In genomic region chr19:12365094-12365371, GRCh38 we compare ENCODE assay signal across 8 cellular contexts. TPM values are rescaled to one million over a fixed set of nuclear protein-coding genes. Genes with fewer than 3 reads are reported as not detected.
DNase-seq lines count a peak whose midpoint lies in the region; ATAC-seq, FAIRE-seq and TF ChIP-seq lines count a peak whose summit lies in the region.

No MANE protein-coding gene starts in this region.

- no peaks in the 10 kb centered on the region for H3K79me2 ChIP-seq in H1 (ENCODE audit: control insufficient read depth in 1 of 2, insufficient read depth in 2 of 2, low read length in 2 of 2)

- peak overlapping the region; percentile 62 to 85 (median 84); a peak in 6 of 7 replicates for H3K9ac ChIP-seq in H1 (replicated peaks in 1 of 4; ENCODE audit: extremely low read depth in 1 of 4, low read depth in 3 of 4, low read length in 3 of 4)

- no peak overlapping the region; the same call in 1 of the 2 replicates for H2BK12ac ChIP-seq in H1 (ENCODE audit: low read depth, low read length)

- H3K36me3 ChIP-seq in Peyer's patch = no peaks in the 10 kb centered on the region
- no peaks in the 10 kb centered on the region for H3K36me3 ChIP-seq in H1 (ENCODE audit: control insufficient read depth in 2 of 4, insufficient read depth in 4 of 4, low read length in 3 of 4)
- H3K36me3 ChIP-seq in mucosa of descending colon (ENCODE audit: low read depth) = no peaks in the 10 kb centered on the region
- no peaks in the 10 kb centered on the region for H3K36me3 ChIP-seq in vagina

- WGBS in H1 (ENCODE audit: extremely low coverage in 1 of 2, insufficient coverage in 1 of 2, insufficient read length in 1 of 2, insufficient replicate concordance in 2 of 2, low coverage in 1 of 2, low lambda C conversion rate in 2 of 2, missing lambda C conversion rate in 1 of 2), 2 experiments = 3% methylated on average over 19 of the region's 19 CpGs; no CpG with 5 or more reads in 1 of the 2 experiments

- no peak overlapping the region for H4K5ac ChIP-seq in H1 (ENCODE audit: insufficient read length, low read depth, low read length)

- H4K91ac ChIP-seq in H1 (replicated peaks; ENCODE audit: insufficient read length, low read length) = no peak overlapping the region

- no peak overlapping the region for H2BK15ac ChIP-seq in H1 (ENCODE audit: low read length)

- no peaks in the 10 kb centered on the region for H4K20me1 ChIP-seq in H1 (replicated peaks in 1 of 2; ENCODE audit: control insufficient read depth in 1 of 2, insufficient read depth in 2 of 2, low read length in 2 of 2)

- no peak overlapping the region for H2BK5ac ChIP-seq in H1 (ENCODE audit: low read depth, low read length)

- H2BK120ac ChIP-seq in H1 (replicated peaks; ENCODE audit: low read depth, low read length) = no peak overlapping the region

- no peak overlapping the region for H3K4ac ChIP-seq in H1 (replicated peaks; ENCODE audit: insufficient read length, low read depth, low read length)

- peak overlapping the region; percentile 72 to 83 (median 78) for H3K27ac ChIP-seq in Peyer's patch
- H3K27ac ChIP-seq in H1 (ENCODE audit: low read depth, low read length) = peak overlapping the region; percentile 42; the same call in 1 of the 2 replicates
- peak overlapping the region; percentile 83 for H3K27ac ChIP-seq in vagina

- TF ChIP-seq EP300 in H1 (IDR thresholded peaks at IDR 0.05; ENCODE audit: borderline replicate concordance in 1 of 2, low read depth in 2 of 2, low read length in 2 of 2) = no peak

- TF ChIP-seq POLR2A in Peyer's patch (IDR thresholded peaks at IDR 0.05) (no peak), H1 (IDR thresholded peaks at IDR 0.05; ENCODE audit: control extremely low read depth in 1 of 2, low read depth in 2 of 2, low read length in 2 of 2) (no peak), vagina (IDR thresholded peaks at IDR 0.05) (no peak)

- DNase-seq in A172 (ENCODE audit: low spot score) (peak; percentile 8), Peyer's patch (no peak), H1 (ENCODE audit: low read depth in 1 of 2, low spot score in 2 of 2) (no peak), mucosa of descending colon (peak in 1 of 3 donors; percentile 25), vagina (ENCODE audit: extremely low spot score in 2 of 2) (no peak), hippocampal formation (lab: John Stamatoyannopoulos, UW) (no peak), inferior parietal cortex (ENCODE audit: extremely low spot score) (no peak)

- H2AFZ ChIP-seq in H1 (ENCODE audit: low read length) = peak overlapping the region; percentile 68; the same call in 1 of the 2 replicates

- H3K4me3 ChIP-seq in Peyer's patch (peak overlapping the region; percentile 82 to 91 (median 87)), H1 (ENCODE audit: extremely low read depth in 1 of 4, insufficient read depth in 2 of 4, low read depth in 3 of 4, low read length in 4 of 4) (peak overlapping the region; percentile 61 to 83 (median 80)), mucosa of descending colon (peak overlapping the region; percentile 52), vagina (peak overlapping the region; percentile 72 to 83)

- H3K23ac ChIP-seq in H1 (ENCODE audit: insufficient read length) = no peak overlapping the region

- H3K27me3 ChIP-seq in Peyer's patch = no peaks in the 10 kb centered on the region
- H3K27me3 ChIP-seq in H1 (replicated peaks in 1 of 4; ENCODE audit: control insufficient read depth in 3 of 4, extremely low read depth in 1 of 4, insufficient read depth in 3 of 4, low read length in 3 of 4) = peaks cover 0 to 8% (median 6%) of the 10 kb centered on the region in 4 experiments; a peak in 5 of 7 replicates
- no peaks in the 10 kb centered on the region for H3K27me3 ChIP-seq in vagina

- no peak overlapping the region for H3K56ac ChIP-seq in H1 (replicated peaks; ENCODE audit: insufficient read length, low read depth, low read length)

- no peak overlapping the region; the same call in 1 of the 2 replicates for H3K18ac ChIP-seq in H1 (ENCODE audit: extremely low read depth, low read length)

- H3K4me2 ChIP-seq in H1 (ENCODE audit: insufficient read depth in 1 of 2, low read depth in 2 of 2, low read length in 2 of 2) = peak overlapping the region; percentile 56 to 80

- no peak for TF ChIP-seq RAD21 in H1 (IDR thresholded peaks at IDR 0.05 in 1 of 2, conservative IDR thresholded peaks at IDR 0.05 in 1 of 2; ENCODE audit: low read depth in 2 of 2, low read length in 2 of 2)

- H3K9me3 ChIP-seq in Peyer's patch = no peaks in the 10 kb centered on the region
- H3K9me3 ChIP-seq in H1 (ENCODE audit: insufficient read depth in 2 of 2, low read depth in 1 of 2, low read length in 1 of 2) = peaks cover 4 to 19% of the 10 kb centered on the region in 2 experiments
- H3K9me3 ChIP-seq in mucosa of descending colon = no peaks in the 10 kb centered on the region
- H3K9me3 ChIP-seq in vagina = no peaks in the 10 kb centered on the region

- peak; percentile 40 for ATAC-seq in GM19452 (IDR thresholded peaks at IDR 0.05; ENCODE audit: unreplicated experiment)
- ATAC-seq in mucosa of descending colon = peak; percentile 63

- H3K14ac ChIP-seq in H1 (ENCODE audit: insufficient read length) = no peak overlapping the region

- no peak overlapping the region for H2BK20ac ChIP-seq in H1 (ENCODE audit: low read length)

- H2AK5ac ChIP-seq in H1 (ENCODE audit: low read depth, low read length) = no peak overlapping the region

- CTCF ChIA-PET in H1 (lab: Charles Lee; ENCODE audit: partially characterized antibody) = interaction anchor here (0.6 to 1.8 kb wide), 13 partner anchors 9 to 401 kb away, joined by 3 to 9 read pairs (median 3); partner anchors contain the start of genes ZNF563 and ZNF799

- H3K4me1 ChIP-seq in Peyer's patch = peaks cover 0 to 14% (median 4%) of the 10 kb centered on the region in 4 donors
- H3K4me1 ChIP-seq in H1 (replicated peaks in 1 of 4; ENCODE audit: control insufficient read depth in 3 of 4, insufficient read depth in 4 of 4, low read length in 3 of 4) = no peaks in the 10 kb centered on the region
- peaks cover 7% of the 10 kb centered on the region for H3K4me1 ChIP-seq in mucosa of descending colon (ENCODE audit: low read depth)
- peaks cover 16% of the 10 kb centered on the region for H3K4me1 ChIP-seq in vagina

- no peaks in the 10 kb centered on the region for H3K79me1 ChIP-seq in H1 (ENCODE audit: low read depth, low read length)

- POLR2A ChIA-PET in H1 (lab: Charles Lee; ENCODE audit: partially characterized antibody) = interaction anchor here (0.5 to 1.7 kb wide), 15 partner anchors 10 to 313 kb away, joined by 3 to 10 read pairs (median 4); partner anchors contain the start of genes ZNF20, ZNF44, ZNF443 and ZNF563

- TF ChIP-seq CTCF in Peyer's patch (IDR thresholded peaks at IDR 0.05) (no peak), H1 (IDR thresholded peaks at IDR 0.05; ENCODE audit: control extremely low read depth in 1 of 3, insufficient read depth in 1 of 3, low read depth in 1 of 3, low read length in 3 of 3) (no peak), mucosa of descending colon (IDR thresholded peaks at IDR 0.05) (no peak), vagina (IDR thresholded peaks at IDR 0.05) (no peak)

- no peak for FAIRE-seq in H1 (lab: Jason Lieb, UNC)

- peak overlapping the region; percentile 97; the same call in 1 of the 2 replicates for H4K8ac ChIP-seq in H1 (ENCODE audit: extremely low read depth, insufficient read depth, low read length)

- H3K23me2 ChIP-seq in H1 (ENCODE audit: low read depth, low read length) = peaks cover 7% of the 10 kb centered on the region; the same call in 1 of the 2 replicates

- intact Hi-C loops in mucosa of descending colon (cut with DNase I, micrococcal nuclease) (no loop called here), vagina (cut with DNase I) (no loop called here)

RNA-seq across cellular contexts. Expression of gene ZNF442, which starts 0.5 kb away (rescaled TPM):
- total RNA-seq in A172 (2014; rRNA removed; shearing (Covaris generic)) = 1.9 and 2.4 TPM in 2 replicates
- total RNA-seq in Peyer's patch (10 to 100 TPM in 1 of 4 donors, 1 to 10 TPM in 2, under 1 TPM in 1; 0.70 to 13.2 (median 1.4) TPM), mucosa of descending colon (1 to 10 TPM; 2.2 to 3.9 (median 2.5) TPM), vagina (2.2 TPM)
- total RNA-seq in H1 (2021; fragmentation: NEBNext Ultra II Directional; extraction: Animal tissue kit (Norgen Biotek cat#: 25700)) = 2.0 and 2.4 TPM in 2 replicates
- 0.17 and 0.60 TPM in 2 replicates for polyA plus RNA-seq in H1 (2011; rRNA removed)
- 0.84 TPM for polyA plus RNA-seq in H1 (2011; cell fraction: cytosol; rRNA removed)
- 0.16 TPM for polyA plus RNA-seq in H1 (2011; cell fraction: nucleus; rRNA removed)
- 0.97 to 1.8 TPM (median 1.3 TPM) in 4 replicates for polyA plus RNA-seq in H1 (2012, experiment 1 of 2)
- polyA plus RNA-seq in H1 (2012, experiment 2 of 2) = not detected
- 0.71 TPM for polyA plus RNA-seq in H1 (2013, experiment 1 of 2)
- 0.74 TPM for polyA plus RNA-seq in H1 (2013, experiment 2 of 2)
- polyA minus RNA-seq in H1 (2011; rRNA and poly(A)+ RNA removed) = 2.1 and 4.1 TPM in 2 replicates
- polyA minus RNA-seq in H1 (2011; cell fraction: cytosol; rRNA and poly(A)+ RNA removed) = 1.2 TPM
- polyA minus RNA-seq in H1 (2011; cell fraction: nucleus; rRNA and poly(A)+ RNA removed) = 3.4 TPM

RNA-seq across cellular contexts. Expression of gene ZNF563, which starts 31.6 kb away (rescaled TPM):
- total RNA-seq in A172 (2014; rRNA removed; shearing (Covaris generic)) = not detected in 2 replicates
- total RNA-seq in Peyer's patch (1 to 10 TPM; 1.8 to 9.1 (median 4.1) TPM), mucosa of descending colon (1 to 10 TPM; 2.7 to 4.1 (median 4.0) TPM), vagina (1.5 TPM)
- total RNA-seq in H1 (2021; fragmentation: NEBNext Ultra II Directional; extraction: Animal tissue kit (Norgen Biotek cat#: 25700)) = 2.3 and 3.0 TPM in 2 replicates
- polyA plus RNA-seq in H1 (2011; rRNA removed) = 0.66 and 0.91 TPM in 2 replicates
- 2.3 TPM for polyA plus RNA-seq in H1 (2011; cell fraction: cytosol; rRNA removed)
- 0.84 TPM for polyA plus RNA-seq in H1 (2011; cell fraction: nucleus; rRNA removed)
- polyA plus RNA-seq in H1 (2012, experiment 1 of 2) = 1.6 to 2.6 TPM (median 2.1 TPM) in 4 replicates
- 0.12 TPM for polyA plus RNA-seq in H1 (2012, experiment 2 of 2)
- 1.2 TPM for polyA plus RNA-seq in H1 (2013, experiment 1 of 2)
- polyA plus RNA-seq in H1 (2013, experiment 2 of 2) = 1.4 TPM
- 2.4 and 3.6 TPM in 2 replicates for polyA minus RNA-seq in H1 (2011; rRNA and poly(A)+ RNA removed)
- polyA minus RNA-seq in H1 (2011; cell fraction: cytosol; rRNA and poly(A)+ RNA removed) = 3.7 TPM
- 3.2 TPM for polyA minus RNA-seq in H1 (2011; cell fraction: nucleus; rRNA and poly(A)+ RNA removed)

RNA-seq across cellular contexts. Expression of gene ZNF799, which starts 36.0 kb away (rescaled TPM):
- 4.9 and 7.5 TPM in 2 replicates for total RNA-seq in A172 (2014; rRNA removed; shearing (Covaris generic))
- 10 to 100 TPM in 1 of 4 donors, 1 to 10 TPM in 3; 5.1 to 17.3 (median 7.9) TPM for total RNA-seq in Peyer's patch
- total RNA-seq in H1 (2021; fragmentation: NEBNext Ultra II Directional; extraction: Animal tissue kit (Norgen Biotek cat#: 25700)) = 3.0 and 4.2 TPM in 2 replicates
- 0.49 and 1.00 TPM in 2 replicates for polyA plus RNA-seq in H1 (2011; rRNA removed)
- polyA plus RNA-seq in H1 (2011; cell fraction: cytosol; rRNA removed) = 1.1 TPM
- 1.0 TPM for polyA plus RNA-seq in H1 (2011; cell fraction: nucleus; rRNA removed)
- 1.3 to 1.9 TPM (median 1.6 TPM) in 4 replicates for polyA plus RNA-seq in H1 (2012, experiment 1 of 2)
- 0.20 TPM for polyA plus RNA-seq in H1 (2012, experiment 2 of 2)
- 2.2 TPM for polyA plus RNA-seq in H1 (2013, experiment 1 of 2)
- 2.1 TPM for polyA plus RNA-seq in H1 (2013, experiment 2 of 2)
- polyA minus RNA-seq in H1 (2011; rRNA and poly(A)+ RNA removed) = 3.4 and 3.7 TPM in 2 replicates
- polyA minus RNA-seq in H1 (2011; cell fraction: cytosol; rRNA and poly(A)+ RNA removed) = 2.2 TPM
- polyA minus RNA-seq in H1 (2011; cell fraction: nucleus; rRNA and poly(A)+ RNA removed) = 6.3 TPM
- 1 to 10 TPM; 6.0 to 7.4 (median 7.3) TPM for total RNA-seq in mucosa of descending colon
- total RNA-seq in vagina = 3.4 TPM
